In the genomic region with DNA sequence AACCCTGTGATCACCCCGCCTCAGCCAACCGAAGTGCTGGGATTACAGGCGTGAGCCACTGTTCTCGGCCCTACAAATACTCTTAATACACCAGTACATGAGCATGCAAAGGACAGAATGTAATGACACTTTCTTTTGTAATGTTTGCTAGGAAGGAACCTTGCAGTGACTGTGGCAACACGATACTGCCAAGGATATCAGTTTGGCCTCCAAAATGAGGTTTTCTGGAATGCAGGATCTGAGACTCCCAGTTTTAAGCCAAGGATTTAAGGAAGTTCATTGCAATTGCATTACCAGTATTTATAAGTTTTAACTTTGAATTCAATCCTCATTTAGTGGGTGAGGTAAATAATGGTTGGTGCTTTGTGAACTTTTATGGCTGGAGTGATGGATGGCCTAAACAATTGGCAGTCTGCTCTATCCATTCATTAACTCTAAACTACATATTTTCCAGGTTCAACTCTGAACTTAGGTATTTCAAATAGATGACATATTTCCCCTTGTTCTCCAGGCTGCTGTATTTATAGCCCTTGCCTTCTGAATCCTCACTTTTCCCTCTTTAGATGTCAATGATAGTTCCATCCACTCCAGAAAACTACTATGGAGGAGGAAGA, we compare ENCODE assay signal across 13 cellular contexts.
A peak's percentile ranks its signal among the peaks of the same experiment; 100 is the strongest.
DNase-seq lines count a peak whose midpoint lies in the region; ATAC-seq and TF ChIP-seq lines count a peak whose summit lies in the region.
"Had no signal": no experiment of that assay in that cellular context is flagged by ENCODE, and none has a peak within 500 bp of the region (broad histone marks: within the 10 kb centered on the region; RNA-seq: fewer than 3 reads in every experiment).

No MANE protein-coding gene starts in this region.

- H3K4me3 ChIP-seq in BLaER1 treated with 17β-estradiol and CSF1 and Interleukin-3, amounts not matched to agents 10 nM and 100 nM = no peak overlapping the region
- H3K4me3 ChIP-seq in fibroblast of the aortic adventitia (ENCODE audit: low read depth, low read length) (no peak overlapping the region), right atrium auricular region (no peak overlapping the region)
- H3K4me3 ChIP-seq: BLaER1, HAP-1, K562 had no signal

- no peaks in the 10 kb centered on the region for H4K20me1 ChIP-seq in BLaER1 treated with 17β-estradiol and CSF1 and Interleukin-3, amounts not matched to agents 10 nM and 100 nM
- H4K20me1 ChIP-seq: BLaER1 had no signal

- no peak for ATAC-seq in HG02798 (IDR thresholded peaks at IDR 0.05; ENCODE audit: poor library complexity, unreplicated experiment)
- ATAC-seq: K562 had no signal

- TF ChIP-seq CTCF in fibroblast of the aortic adventitia (IDR thresholded peaks at IDR 0.05; ENCODE audit: insufficient read depth, low read length) (no peak), glutamatergic neuron (IDR thresholded peaks at IDR 0.05; ENCODE audit: partially characterized antibody, unreplicated experiment) (no peak), right atrium auricular region (IDR thresholded peaks at IDR 0.05) (no peak)

- no peak overlapping the region for H3K27ac Mint-ChIP-seq in glutamatergic neuron (ENCODE audit: unreplicated experiment)
- H3K27ac Mint-ChIP-seq: CD4-positive, alpha-beta T cell had no signal

- H3K4me3 Mint-ChIP-seq in glutamatergic neuron (ENCODE audit: unreplicated experiment) = no peak overlapping the region
- H3K4me3 Mint-ChIP-seq: CD4-positive, alpha-beta T cell had no signal

- peaks cover 14 to 84% (median 51%) of the 10 kb centered on the region in 10 experiments; a peak in 19 of 20 replicates for H3K4me1 ChIP-seq in BLaER1 treated with 17β-estradiol and CSF1 and Interleukin-3, amounts not matched to agents 10 nM and 100 nM
- no peaks in the 10 kb centered on the region for H3K4me1 ChIP-seq in right atrium auricular region
- H3K4me1 ChIP-seq: HAP-1 had no signal

- H3K9me3 Mint-ChIP-seq in glutamatergic neuron (ENCODE audit: unreplicated experiment) = peaks cover 2% of the 10 kb centered on the region
- H3K9me3 Mint-ChIP-seq: CD4-positive, alpha-beta T cell had no signal

- peak overlapping the region in 9 of 11 experiments; percentile 51 to 95 (median 79); a peak in 17 of 22 replicates for H3K4me2 ChIP-seq in BLaER1 treated with 17β-estradiol and CSF1 and Interleukin-3, amounts not matched to agents 10 nM and 100 nM

- H3K9ac ChIP-seq in BLaER1 treated with 17β-estradiol and CSF1 and Interleukin-3, amounts not matched to agents 10 nM and 100 nM = no peak overlapping the region; a peak in 1 of 22 replicates
- H3K9ac ChIP-seq: BLaER1 had no signal

- no peaks in the 10 kb centered on the region for H3K27me3 ChIP-seq in BLaER1 treated with 17β-estradiol and CSF1 and Interleukin-3, amounts not matched to agents 10 nM and 100 nM
- H3K27me3 ChIP-seq in right atrium auricular region = no peaks in the 10 kb centered on the region
- H3K27me3 ChIP-seq: BLaER1 had no signal

- H3K27ac ChIP-seq in BLaER1 treated with 17β-estradiol and CSF1 and Interleukin-3, amounts not matched to agents 10 nM and 100 nM = peak overlapping the region in 5 of 11 experiments; percentile 27 to 62 (median 48); a peak in 6 of 22 replicates
- no peak overlapping the region for H3K27ac ChIP-seq in right atrium auricular region
- H3K27ac ChIP-seq: BLaER1 had no signal

- peak; percentile 57 for DNase-seq in NCI-H69 (lab: John Stamatoyannopoulos, UW)
- peak; percentile 24 for DNase-seq in fibroblast of the aortic adventitia (ENCODE audit: low read depth)
- no peak for DNase-seq in glutamatergic neuron
- DNase-seq in right atrium auricular region (ENCODE audit: low spot score) = no peak
- DNase-seq in NCI-H2196 treated with DMSO at 0.1 percent for 48 hours (lab: John Stamatoyannopoulos, UW; ENCODE audit: unreplicated experiment) = no peak
- DNase-seq: Calu3; CD4-positive, alpha-beta T cell; DMS 273 treated with DMSO at 0.1 percent for 48 hours had no signal

- peaks cover 2% of the 10 kb centered on the region for H3K27me3 Mint-ChIP-seq in glutamatergic neuron (ENCODE audit: unreplicated experiment)
- H3K27me3 Mint-ChIP-seq: CD4-positive, alpha-beta T cell had no signal

- no peaks in the 10 kb centered on the region for H3K36me3 ChIP-seq in BLaER1 treated with 17β-estradiol and CSF1 and Interleukin-3, amounts not matched to agents 10 nM and 100 nM
- no peaks in the 10 kb centered on the region for H3K36me3 ChIP-seq in right atrium auricular region
- H3K36me3 ChIP-seq: BLaER1, HAP-1 had no signal

- H3K36me3 Mint-ChIP-seq in glutamatergic neuron (ENCODE audit: unreplicated experiment) = no peaks in the 10 kb centered on the region

- H3K4me1 Mint-ChIP-seq in glutamatergic neuron (ENCODE audit: low read depth, unreplicated experiment) = peaks cover under 1% of the 10 kb centered on the region

- no peaks in the 10 kb centered on the region for H3K9me3 ChIP-seq in BLaER1 treated with 17β-estradiol and CSF1 and Interleukin-3, amounts not matched to agents 10 nM and 100 nM (replicated peaks in 1 of 11)
- no peaks in the 10 kb centered on the region for H3K9me3 ChIP-seq in right atrium auricular region
- H3K9me3 ChIP-seq: BLaER1, HAP-1 had no signal

Comparison
In these comparisons a context has a peak if more than half of its experiments do, and no peak if none do; other contexts are left out.
1. DNase-seq: peak in NCI-H69 (single experiment) and fibroblast of the aortic adventitia (single experiment); none in glutamatergic neuron (single experiment), right atrium auricular region (single experiment) and NCI-H2196 treated with DMSO at 0.1 percent for 48 hours (single experiment).